In genomic region chr20:44959082-44959895, GRCh38 we compare ENCODE assay signal across 8 cellular contexts. TPM values are rescaled to one million over a fixed set of nuclear protein-coding genes. Genes with fewer than 3 reads are reported as not detected.
A peak's percentile ranks its signal among the peaks of the same experiment; 100 is the strongest.
DNase-seq lines count a peak whose midpoint lies in the region; ATAC-seq, FAIRE-seq and TF ChIP-seq lines count a peak whose summit lies in the region.

No MANE protein-coding gene starts in this region.

- no peaks in the 10 kb centered on the region for H3K9me3 ChIP-seq in GM12878 (replicated peaks; ENCODE audit: control insufficient read depth, insufficient read depth, low read length)

- H3K4me2 ChIP-seq in GM12878 (ENCODE audit: control insufficient read depth, insufficient read depth) = peak overlapping the region; percentile 94

- RAD21 ChIA-PET in GM12878 (lab: Charles Lee; ENCODE audit: unreplicated experiment) = interaction anchor here (0.5 to 2.0 kb wide), 12 partner anchors 8 to 404 kb away, joined by 3 to 9 read pairs (median 4); partner anchors contain the start of genes SYS1 and YWHAB

- H3K4me1 ChIP-seq in GM12878 (ENCODE audit: control insufficient read depth, insufficient read depth, low read length) = peaks cover 33% of the 10 kb centered on the region

- H3K4me3 ChIP-seq in GM08714 (ENCODE audit: low read length) = peak overlapping the region; percentile 97
- peak overlapping the region; percentile 85 for H3K4me3 ChIP-seq in GM12878

- DNase-seq in T-cell = peak in 31 of 34 experiments; percentile 37 to 73 (median 57)
- DNase-seq in GM12878 (ENCODE audit: low read depth, low spot score) = no peak
- peak; percentile 85 for DNase-seq in iris pigment epithelial cell (ENCODE audit: low read depth)
- DNase-seq in stimulated activated CD4-positive, alpha-beta T cell treated with anti-CD3 and anti-CD28 coated beads, Interleukin-1b, Interleukin-23, amount 100 ng/mL, for 24 hours (ENCODE audit: low read depth in 4 of 4, low spot score in 1 of 4) = peak; percentile 47 to 62 (median 59)
- no peak for DNase-seq in NCI-H2029 (lab: John Stamatoyannopoulos, UW)
- DNase-seq in NCI-H1436 (lab: John Stamatoyannopoulos, UW) = no peak

- H3K4me1 Mint-ChIP-seq in T-cell = peaks cover 46 to 68% (median 65%) of the 10 kb centered on the region in 3 donors

- H3K4me3 Mint-ChIP-seq in T-cell = peak overlapping the region; percentile 94 to 99 (median 96)

- ATAC-seq in HG03103 (IDR thresholded peaks at IDR 0.05; ENCODE audit: low read depth, unreplicated experiment) (peak; percentile 6), T-cell (replicated peaks in 1 of 4) (peak; percentile 58 to 69 (median 61)), GM12878 (peak; percentile 71)

- TF ChIP-seq POLR2A in GM12878 (IDR thresholded peaks at IDR 0.05; ENCODE audit: low read depth, low read length) = no peak

- 2% methylated on average over 15 of the region's 15 CpGs for WGBS in GM12878 (ENCODE audit: insufficient coverage, insufficient replicate concordance, low lambda C conversion rate, missing lambda C conversion rate)

- peak overlapping the region; percentile 72 for H3K9ac ChIP-seq in GM12878 (ENCODE audit: control insufficient read depth, insufficient read depth, low read length)

- TF ChIP-seq RAD21 in GM12878 (IDR thresholded peaks at IDR 0.05; ENCODE audit: insufficient read depth, low read depth, low read length) = 0 out of 2 replicates have a peak, but pooled peaks have one; percentile 1

- peak overlapping the region; percentile 82 to 91 for H3K27ac Mint-ChIP-seq in T-cell

- BruUV-seq in GM12878 (replicated peaks; lab: Mats Ljungman, UMichigan) = no TSS peak

- H3K27ac ChIP-seq in GM12878 (ENCODE audit: control insufficient read depth, insufficient read depth) = peak overlapping the region; percentile 81

- peak in 1 of 3 experiments; percentile 21; a peak in 1 of 6 replicates for TF ChIP-seq CTCF in GM12878 (IDR thresholded peaks at IDR 0.05 in 2 of 3, conservative IDR thresholded peaks at IDR 0.05 in 1 of 3; ENCODE audit: control insufficient read depth in 2 of 3, extremely low read depth in 1 of 3, insufficient read depth in 1 of 3, low read depth in 3 of 3, low read length in 3 of 3)

- peaks cover 2 to 30% of the 10 kb centered on the region in 2 experiments; a peak in 3 of 4 replicates for H3K36me3 ChIP-seq in GM12878 (ENCODE audit: control insufficient read depth in 2 of 2, insufficient read depth in 2 of 2, low read length in 1 of 2)

- POLR2A ChIA-PET in T-cell (lab: Charles Lee) (interaction anchor here (0.6 to 1.9 kb wide), 5 partner anchors 12 to 1495 kb away, joined by 3 to 12 read pairs (median 3); no protein-coding TSS in a partner anchor), GM12878 (lab: Charles Lee) (interaction anchor here (0.6 to 2.4 kb wide), 9 partner anchors 7 to 85 kb away, joined by 3 to 10 read pairs (median 5); partner anchors contain the start of genes STK4 and YWHAB)

- H4K20me1 ChIP-seq in GM12878 (ENCODE audit: control insufficient read depth, insufficient read depth) = 0 out of 2 replicates have a peak, but pooled peaks cover 3% of the 10 kb centered on the region

- CTCF ChIA-PET in T-cell (lab: Charles Lee) = interaction anchor here (0.5 to 1.9 kb wide), 16 partner anchors 8 to 751 kb away, joined by 3 to 8 read pairs (median 4); partner anchors contain the start of gene PABPC1L (in 1 of the 2)
- CTCF ChIA-PET in GM12878 (lab: Yijun Ruan, JAX) = interaction anchor here (0.9 to 4.2 kb wide), 8 partner anchors 9 to 137 kb away, joined by 3 to 21 read pairs (median 5); no protein-coding TSS in a partner anchor

- SMC1A ChIA-PET in GM12878 (lab: Charles Lee; ENCODE audit: uncharacterized antibody, unreplicated experiment) = interaction anchor here (0.7 to 3.4 kb wide), 17 partner anchors 8 to 133 kb away, joined by 3 to 27 read pairs (median 4); partner anchors contain the start of gene PABPC1L

- peaks cover 51% of the 10 kb centered on the region for H3K79me2 ChIP-seq in GM12878 (ENCODE audit: control insufficient read depth, insufficient read depth, low read length)

- intact Hi-C loops in GM12878 (cut with micrococcal nuclease; ENCODE audit: unreplicated experiment) = no loop called here

- H2AFZ ChIP-seq in GM12878 (ENCODE audit: control insufficient read depth, low read depth, low read length) = peak overlapping the region; percentile 2

- peaks cover 26% of the 10 kb centered on the region for H3K36me3 Mint-ChIP-seq in T-cell

- in situ Hi-C loops in GM12878 (cut with MboI) = no loop called here

- no peaks in the 10 kb centered on the region for H3K9me3 Mint-ChIP-seq in T-cell

- no peaks in the 10 kb centered on the region for H3K27me3 Mint-ChIP-seq in T-cell

- FAIRE-seq in GM12878 (lab: Jason Lieb, UNC) = no peak

- TF ChIP-seq EP300 in GM12878 (IDR thresholded peaks at IDR 0.05; ENCODE audit: borderline replicate concordance in 1 of 2, control insufficient read depth in 1 of 2, low read depth in 2 of 2, low read length in 2 of 2) = no peak

- no peaks in the 10 kb centered on the region for H3K27me3 ChIP-seq in GM12878 (replicated peaks in 1 of 2; ENCODE audit: control insufficient read depth in 2 of 2, insufficient read depth in 2 of 2, low read length in 1 of 2)

TF ChIP-seq in GM12878, 131 proteins besides CTCF, POLR2A, EP300 and RAD21 (continues in another document):
- TF ChIP-seq STAT3 (IDR thresholded peaks at IDR 0.05; ENCODE audit: low read depth, low read length) (no peak), HDGF (IDR thresholded peaks at IDR 0.05) (no peak), ESRRA (IDR thresholded peaks at IDR 0.05; ENCODE audit: low read length) (peak; percentile 61; the same call in 1 of the 2 replicates), SREBF2 (IDR thresholded peaks at IDR 0.05; ENCODE audit: low read length) (no peak), CBFB (IDR thresholded peaks at IDR 0.05; ENCODE audit: low read depth) (no peak), SMAD5 (IDR thresholded peaks at IDR 0.05; ENCODE audit: low read depth) (no peak)

RNA-seq across cellular contexts. Expression of gene TOMM34, which starts 0.9 kb away (rescaled TPM):
- 10 to 100 TPM in 3 of 5 donors, 1 to 10 TPM in 2; 7.8 to 12.8 (median 11.4) TPM for total RNA-seq in T-cell
- total RNA-seq in GM12878 (2013; cell fraction: nucleolus; rRNA removed) = 9.2 and 10.5 TPM in 2 replicates
- 47.3 and 49.1 TPM in 2 replicates for total RNA-seq in GM12878 (2014; rRNA removed)
- 27.2 and 28.3 TPM in 2 replicates for total RNA-seq in GM12878 (2014; rRNA removed; fragmentation: Illumina TruSeq; extraction: Trizol)
- total RNA-seq in GM12878 (2021) = 37.1 and 37.9 TPM in 2 replicates
- polyA plus RNA-seq in GM12878 (2011; ENCODE audit: low read depth) = 22.6 TPM
- 30.0 and 44.0 TPM in 2 replicates for polyA plus RNA-seq in GM12878 (2011; rRNA removed)
- polyA plus RNA-seq in GM12878 (2011; cell fraction: cytosol; rRNA removed) = 57.5 and 58.8 TPM in 2 replicates
- 29.4 and 38.0 TPM in 2 replicates for polyA plus RNA-seq in GM12878 (2011; cell fraction: nucleus; rRNA removed)
- 22.4 and 28.4 TPM in 2 replicates for polyA plus RNA-seq in GM12878 (2012)
- polyA plus RNA-seq in GM12878 (2014; fragmentation: Illumina TruSeq; extraction: Trizol) = 42.1 and 53.7 TPM in 2 replicates
- 10 to 100 TPM; 14.0 to 24.5 TPM for polyA plus RNA-seq in GM12878 (2014; fragmentation: Nextera tagmentation; extraction: Ambion mirVana)
- 43.7 and 43.8 TPM in 2 replicates for polyA plus RNA-seq in GM12878 (2014; rRNA removed)
- polyA plus RNA-seq in GM12878 (2016; fragmentation: Nextera tagmentation; extraction: Ambion mirVana) = 10 to 100 TPM; 68.2 to 73.8 TPM
- 29.0 and 32.2 TPM in 2 replicates for polyA minus RNA-seq in GM12878 (2011; rRNA and poly(A)+ RNA removed)
- 9.2 and 9.6 TPM in 2 replicates for polyA minus RNA-seq in GM12878 (2011; cell fraction: cytosol; rRNA and poly(A)+ RNA removed)
- polyA minus RNA-seq in GM12878 (2011; cell fraction: nucleus; rRNA and poly(A)+ RNA removed) = 5.3 and 6.7 TPM in 2 replicates

RNA-seq across cellular contexts. Expression of gene STK4, which starts 7.0 kb away (rescaled TPM):
- total RNA-seq in T-cell (100 to 1,000 TPM; 244 to 315 (median 271) TPM), GM12878 (2014; rRNA removed) (86.8 and 97.8 TPM in 2 replicates), GM12878 (2014; rRNA removed; fragmentation: Illumina TruSeq; extraction: Trizol) (107 and 108 TPM in 2 replicates), GM12878 (2021) (96.2 and 101 TPM in 2 replicates)
- 387 TPM in 2 replicates for total RNA-seq in GM12878 (2013; cell fraction: nucleolus; rRNA removed)
- polyA plus RNA-seq in GM12878 (2011; ENCODE audit: low read depth) = 32.8 TPM
- polyA plus RNA-seq in GM12878 (2011; rRNA removed) (92.6 and 122 TPM in 2 replicates), GM12878 (2014; fragmentation: Illumina TruSeq; extraction: Trizol) (84.9 and 101 TPM in 2 replicates), GM12878 (2014; fragmentation: Nextera tagmentation; extraction: Ambion mirVana) (10 to 100 TPM; 24.0 to 51.4 TPM), GM12878 (2014; rRNA removed) (59.8 and 68.0 TPM in 2 replicates), GM12878 (2016; fragmentation: Nextera tagmentation; extraction: Ambion mirVana) (100 to 1,000 TPM; 123 to 135 TPM)
- 38.8 and 43.9 TPM in 2 replicates for polyA plus RNA-seq in GM12878 (2011; cell fraction: cytosol; rRNA removed)
- polyA plus RNA-seq in GM12878 (2011; cell fraction: nucleus; rRNA removed) = 60.6 and 66.6 TPM in 2 replicates
- polyA plus RNA-seq in GM12878 (2012) = 42.9 and 43.0 TPM in 2 replicates
- 96.0 and 117 TPM in 2 replicates for polyA minus RNA-seq in GM12878 (2011; rRNA and poly(A)+ RNA removed)
- polyA minus RNA-seq in GM12878 (2011; cell fraction: cytosol; rRNA and poly(A)+ RNA removed) = 34.5 and 39.4 TPM in 2 replicates
- 77.5 and 137 TPM in 2 replicates for polyA minus RNA-seq in GM12878 (2011; cell fraction: nucleus; rRNA and poly(A)+ RNA removed)

RNA-seq across cellular contexts. Expression of gene PABPC1L, which starts 49.4 kb away (rescaled TPM):
- total RNA-seq in T-cell (10 to 100 TPM; 45.6 to 66.2 (median 58.2) TPM), GM12878 (2014; rRNA removed) (9.8 and 14.2 TPM in 2 replicates), GM12878 (2014; rRNA removed; fragmentation: Illumina TruSeq; extraction: Trizol) (9.5 and 11.1 TPM in 2 replicates), GM12878 (2021) (29.0 and 35.0 TPM in 2 replicates)
- 156 and 164 TPM in 2 replicates for total RNA-seq in GM12878 (2013; cell fraction: nucleolus; rRNA removed)
- 26.7 TPM for polyA plus RNA-seq in GM12878 (2011; ENCODE audit: low read depth)
- polyA plus RNA-seq in GM12878 (2011; rRNA removed) (57.7 and 66.8 TPM in 2 replicates), GM12878 (2014; fragmentation: Illumina TruSeq; extraction: Trizol) (20.8 and 31.7 TPM in 2 replicates), GM12878 (2014; fragmentation: Nextera tagmentation; extraction: Ambion mirVana) (1 to 10 TPM; 6.1 to 7.1 TPM), GM12878 (2014; rRNA removed) (60.8 and 69.2 TPM in 2 replicates), GM12878 (2016; fragmentation: Nextera tagmentation; extraction: Ambion mirVana) (1 to 10 TPM; 7.8 to 8.6 TPM)
- 61.4 and 79.4 TPM in 2 replicates for polyA plus RNA-seq in GM12878 (2011; cell fraction: cytosol; rRNA removed)
- polyA plus RNA-seq in GM12878 (2011; cell fraction: nucleus; rRNA removed) = 337 and 458 TPM in 2 replicates
- polyA plus RNA-seq in GM12878 (2012) = 36.5 and 38.1 TPM in 2 replicates
- 14.6 and 22.4 TPM in 2 replicates for polyA minus RNA-seq in GM12878 (2011; rRNA and poly(A)+ RNA removed)
- 5.7 and 7.5 TPM in 2 replicates for polyA minus RNA-seq in GM12878 (2011; cell fraction: cytosol; rRNA and poly(A)+ RNA removed)
- polyA minus RNA-seq in GM12878 (2011; cell fraction: nucleus; rRNA and poly(A)+ RNA removed) = 28.2 and 46.6 TPM in 2 replicates

Comparison
In these comparisons a context has a peak if more than half of its experiments do, and no peak if none do; other contexts are left out.
1. ATAC-seq: peak in every context shown above with its lines; median percentile 71 in GM12878; 61 in T-cell; 6 in HG03103.
2. DNase-seq: peak in T-cell (31 of 34), iris pigment epithelial cell (single experiment) and stimulated activated CD4-positive, alpha-beta T cell treated with anti-CD3 and anti-CD28 coated beads, Interleukin-1b, Interleukin-23, amount 100 ng/mL, for 24 hours (4 of 4); none in GM12878 (single experiment), NCI-H2029 (single experiment) and NCI-H1436 (single experiment).